In the genomic region with DNA sequence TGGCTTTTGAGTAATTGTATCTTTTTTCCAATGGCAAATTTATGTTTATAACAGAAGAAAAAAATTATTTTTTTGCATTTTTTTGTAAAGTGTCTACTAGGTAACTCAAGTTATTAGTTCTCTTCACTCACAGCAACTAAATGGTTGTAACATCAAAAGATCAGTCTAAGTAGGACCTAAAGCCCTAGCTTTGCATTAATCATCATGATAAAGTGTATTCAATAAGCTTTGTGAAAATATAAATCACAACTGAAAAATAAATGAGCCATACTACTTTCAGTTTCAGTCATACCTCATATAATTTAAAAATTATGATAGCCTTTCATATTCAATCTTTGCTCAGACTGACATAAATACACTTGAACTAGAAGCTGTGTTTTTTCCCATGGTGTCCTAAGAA, we compare ENCODE assay signal across 15 cellular contexts. TPM values are rescaled to one million over a fixed set of nuclear protein-coding genes. Genes with fewer than 3 reads are reported as not detected.
A peak's percentile ranks its signal among the peaks of the same experiment; 100 is the strongest.
DNase-seq lines count a peak whose midpoint lies in the region; ATAC-seq lines count a peak whose summit lies in the region.
"Had no signal": no experiment of that assay in that cellular context is flagged by ENCODE, and none has a peak within 500 bp of the region (broad histone marks: within the 10 kb centered on the region; RNA-seq: fewer than 3 reads in every experiment).

No MANE protein-coding gene starts in this region.

- POLR2A ChIA-PET in activated CD4-positive, alpha-beta T cell treated with anti-CD3 and anti-CD28 coated beads for 36 hours (lab: Charles Lee): no interaction called here

- no peaks in the 10 kb centered on the region for H3K9me3 Mint-ChIP-seq in activated CD4-positive, alpha-beta T cell treated with anti-CD3 and anti-CD28 coated beads for 36 hours (ENCODE audit: low read depth)
- no peaks in the 10 kb centered on the region for H3K9me3 Mint-ChIP-seq in activated naive CD4-positive, alpha-beta T cell treated with anti-CD3 and anti-CD28 coated beads, Interleukin-2, amount 50 U/mL, for 72 hours
- H3K9me3 Mint-ChIP-seq in activated T-helper 17 cell treated with anti-CD3 and anti-CD28 coated beads, Interleukin-2, amount 50 U/mL, for 72 hours: no peaks in the 10 kb centered on the region
- H3K9me3 Mint-ChIP-seq: CD8-positive, alpha-beta memory T cell; H9 had no signal

- no peak for DNase-seq in activated CD4-positive, alpha-beta T cell treated with anti-CD3 and anti-CD28 coated beads for 36 hours
- no peak for DNase-seq in activated CD4-positive, alpha-beta T cell treated with anti-CD3 and anti-CD28 coated beads for 48 hours
- DNase-seq in activated naive CD4-positive, alpha-beta T cell treated with anti-CD3 and anti-CD28 coated beads, Interleukin-2, amount 50 U/mL, for 72 hours (ENCODE audit: low spot score in 2 of 2): no peak
- no peak for DNase-seq in activated naive CD4-positive, alpha-beta T cell treated with Interleukin-2 at 50 U/mL for 16 hours
- DNase-seq in effector CD8-positive, alpha-beta T cell (lab: John Stamatoyannopoulos, UW): no peak
- DNase-seq: 8988T; AML-193; Caco-2; CD8-positive, alpha-beta memory T cell; DND-41; GDM1; GOT3; H9 had no signal

- no peaks in the 10 kb centered on the region for H3K27me3 Mint-ChIP-seq in activated CD4-positive, alpha-beta T cell treated with anti-CD3 and anti-CD28 coated beads for 36 hours
- no peaks in the 10 kb centered on the region for H3K27me3 Mint-ChIP-seq in activated T-helper 17 cell treated with anti-CD3 and anti-CD28 coated beads, Interleukin-2, amount 50 U/mL, for 72 hours
- H3K27me3 Mint-ChIP-seq: CD8-positive, alpha-beta memory T cell had no signal

- peaks cover 45% of the 10 kb centered on the region for H3K4me1 Mint-ChIP-seq in activated CD4-positive, alpha-beta T cell treated with anti-CD3 and anti-CD28 coated beads for 36 hours
- H3K4me1 Mint-ChIP-seq in activated T-helper 17 cell treated with anti-CD3 and anti-CD28 coated beads, Interleukin-2, amount 50 U/mL, for 72 hours: peaks cover 39% of the 10 kb centered on the region

- CTCF ChIA-PET in activated CD4-positive, alpha-beta T cell treated with anti-CD3 and anti-CD28 coated beads for 36 hours (lab: Charles Lee): interaction anchor here (0.6 to 0.9 kb wide), 4 partner anchors 15 to 1764 kb away, joined by 3 read pairs; no protein-coding TSS in a partner anchor

- intact Hi-C loops in activated CD4-positive, alpha-beta T cell treated with anti-CD3 and anti-CD28 coated beads for 36 hours (cut with DNase I, micrococcal nuclease): no loop called here

- no peak overlapping the region for H3K4me3 Mint-ChIP-seq in activated CD4-positive, alpha-beta T cell treated with anti-CD3 and anti-CD28 coated beads for 36 hours
- peak overlapping the region; percentile 34 for H3K4me3 Mint-ChIP-seq in activated T-helper 17 cell treated with anti-CD3 and anti-CD28 coated beads, Interleukin-2, amount 50 U/mL, for 72 hours
- H3K4me3 Mint-ChIP-seq: CD8-positive, alpha-beta memory T cell; H9 had no signal

- ATAC-seq in activated CD4-positive, alpha-beta T cell treated with anti-CD3 and anti-CD28 coated beads for 36 hours: peak; percentile 86
- peak; percentile 52 to 80 for ATAC-seq in activated naive CD4-positive, alpha-beta T cell treated with anti-CD3 and anti-CD28 coated beads, Interleukin-2, amount 50 U/mL, for 72 hours
- peak; percentile 83 for ATAC-seq in activated T-helper 17 cell treated with anti-CD3 and anti-CD28 coated beads, Interleukin-2, amount 50 U/mL, for 72 hours (replicated peaks)
- no peak for ATAC-seq in HG02798 (IDR thresholded peaks at IDR 0.05; ENCODE audit: poor library complexity, unreplicated experiment)

- peak overlapping the region; percentile 30 for H3K27ac Mint-ChIP-seq in activated CD4-positive, alpha-beta T cell treated with anti-CD3 and anti-CD28 coated beads for 36 hours
- H3K27ac Mint-ChIP-seq in activated naive CD4-positive, alpha-beta T cell treated with anti-CD3 and anti-CD28 coated beads, Interleukin-2, amount 50 U/mL, for 72 hours: no peak overlapping the region
- peak overlapping the region; percentile 60 for H3K27ac Mint-ChIP-seq in activated T-helper 17 cell treated with anti-CD3 and anti-CD28 coated beads, Interleukin-2, amount 50 U/mL, for 72 hours
- H3K27ac Mint-ChIP-seq: H9 had no signal

- H3K36me3 Mint-ChIP-seq in activated CD4-positive, alpha-beta T cell treated with anti-CD3 and anti-CD28 coated beads for 36 hours (ENCODE audit: low read depth): peaks cover 8% of the 10 kb centered on the region
- no peaks in the 10 kb centered on the region for H3K36me3 Mint-ChIP-seq in activated naive CD4-positive, alpha-beta T cell treated with anti-CD3 and anti-CD28 coated beads, Interleukin-2, amount 50 U/mL, for 72 hours
- peaks cover 13% of the 10 kb centered on the region for H3K36me3 Mint-ChIP-seq in activated T-helper 17 cell treated with anti-CD3 and anti-CD28 coated beads, Interleukin-2, amount 50 U/mL, for 72 hours (ENCODE audit: low read depth)

RNA-seq across cellular contexts. Expression of gene TAF5L, which starts 6.9 kb away (rescaled TPM):
- total RNA-seq in activated CD4-positive, alpha-beta T cell treated with anti-CD3 and anti-CD28 coated beads for 36 hours: 10 to 100 TPM; 16.5 to 17.6 TPM
- 10 to 100 TPM; 10.9 to 21.6 TPM for total RNA-seq in activated naive CD4-positive, alpha-beta T cell treated with anti-CD3 and anti-CD28 coated beads, Interleukin-2, amount 50 U/mL, for 72 hours
- 10 to 100 TPM; 14.1 to 25.0 TPM for total RNA-seq in activated T-helper 17 cell treated with anti-CD3 and anti-CD28 coated beads, Interleukin-2, amount 50 U/mL, for 72 hours

RNA-seq across cellular contexts. Expression of gene URB2, which starts 7.0 kb away (rescaled TPM):
- total RNA-seq in activated CD4-positive, alpha-beta T cell treated with anti-CD3 and anti-CD28 coated beads for 36 hours: 10 to 100 TPM; 13.9 to 16.5 TPM
- total RNA-seq in activated naive CD4-positive, alpha-beta T cell treated with anti-CD3 and anti-CD28 coated beads, Interleukin-2, amount 50 U/mL, for 72 hours: 10 to 100 TPM; 11.4 to 15.7 TPM
- 10 to 100 TPM in 1 of 2 donors, 1 to 10 TPM in 1; 8.6 to 19.6 TPM for total RNA-seq in activated T-helper 17 cell treated with anti-CD3 and anti-CD28 coated beads, Interleukin-2, amount 50 U/mL, for 72 hours

Comparison
In these comparisons a context has a peak if more than half of its experiments do, and no peak if none do; other contexts are left out.
1. H3K27ac Mint-ChIP-seq: peak in activated CD4-positive, alpha-beta T cell treated with anti-CD3 and anti-CD28 coated beads for 36 hours (single experiment) and activated T-helper 17 cell treated with anti-CD3 and anti-CD28 coated beads, Interleukin-2, amount 50 U/mL, for 72 hours (single experiment); none in activated naive CD4-positive, alpha-beta T cell treated with anti-CD3 and anti-CD28 coated beads, Interleukin-2, amount 50 U/mL, for 72 hours (0 of 2).